Comparison of ENCODE assay signal across 8 cellular contexts in genomic region chrX:57453901-57454300, GRCh38.
DNase-seq lines count a peak whose midpoint lies in the region; ATAC-seq and TF ChIP-seq lines count a peak whose summit lies in the region.

No MANE protein-coding gene starts in this region.

- no peaks in the 10 kb centered on the region for H3K9me3 Mint-ChIP-seq in activated CD8-positive, alpha-beta T cell treated with anti-CD3 and anti-CD28 coated beads, Interleukin-2, amount 10 ng/mL, durations not matched to agents 7 days and 5 days (ENCODE audit: insufficient read depth)

- H3K27me3 ChIP-seq in MM.1S (replicated peaks; ENCODE audit: insufficient read depth, low read length), result no peaks in the 10 kb centered on the region

- no peak overlapping the region for H2AFZ ChIP-seq in MM.1S (ENCODE audit: low read length)

- H3K4me2 ChIP-seq in MM.1S (ENCODE audit: low read depth, low read length), result no peak overlapping the region

- no peak overlapping the region for H3K4me3 Mint-ChIP-seq in activated CD8-positive, alpha-beta T cell treated with anti-CD3 and anti-CD28 coated beads, Interleukin-2, amount 10 ng/mL, durations not matched to agents 7 days and 5 days

- POLR2A ChIA-PET in activated CD8-positive, alpha-beta T cell treated with anti-CD3 and anti-CD28 coated beads, Interleukin-2, amount 10 ng/mL, durations not matched to agents 7 days and 5 days (lab: Charles Lee), result no interaction called here
- POLR2A ChIA-PET in RWPE1 (lab: Yijun Ruan, JAX; ENCODE audit: low non-redundant PET), result no interaction called here

- no peaks in the 10 kb centered on the region for H4K20me1 ChIP-seq in MM.1S (ENCODE audit: insufficient read depth, low read length)

- no peaks in the 10 kb centered on the region for H3K4me1 Mint-ChIP-seq in activated CD8-positive, alpha-beta T cell treated with anti-CD3 and anti-CD28 coated beads, Interleukin-2, amount 10 ng/mL, durations not matched to agents 7 days and 5 days (ENCODE audit: low read depth)

- no peak overlapping the region for H3K27ac Mint-ChIP-seq in activated CD8-positive, alpha-beta T cell treated with anti-CD3 and anti-CD28 coated beads, Interleukin-2, amount 10 ng/mL, durations not matched to agents 7 days and 5 days

- no peak overlapping the region for H3K4me3 ChIP-seq in MM.1S (ENCODE audit: low read length)

- H3K27ac ChIP-seq in MM.1S (ENCODE audit: low read length) (no peak overlapping the region), RWPE1 (no peak overlapping the region)

- H3K27me3 Mint-ChIP-seq in activated CD8-positive, alpha-beta T cell treated with anti-CD3 and anti-CD28 coated beads, Interleukin-2, amount 10 ng/mL, durations not matched to agents 7 days and 5 days (ENCODE audit: low read depth), result no peaks in the 10 kb centered on the region

- CTCF ChIA-PET in activated CD8-positive, alpha-beta T cell treated with anti-CD3 and anti-CD28 coated beads, Interleukin-2, amount 10 ng/mL, durations not matched to agents 7 days and 5 days (lab: Charles Lee), result interaction anchor here (1.2 kb wide), 1 partner anchor 641 kb away, joined by 3 read pairs; no protein-coding TSS in a partner anchor
- CTCF ChIA-PET in RWPE1 (lab: Yijun Ruan, JAX), result no interaction called here

- no peaks in the 10 kb centered on the region for H3K36me3 Mint-ChIP-seq in activated CD8-positive, alpha-beta T cell treated with anti-CD3 and anti-CD28 coated beads, Interleukin-2, amount 10 ng/mL, durations not matched to agents 7 days and 5 days (ENCODE audit: low read depth)

- peak; percentile 70 for ATAC-seq in GM21447 (IDR thresholded peaks at IDR 0.05; ENCODE audit: unreplicated experiment)
- ATAC-seq in activated CD8-positive, alpha-beta T cell treated with anti-CD3 and anti-CD28 coated beads, Interleukin-2, amount 10 ng/mL, durations not matched to agents 7 days and 5 days, result no peak
- ATAC-seq in left colon, result peak; percentile 56

- DNase-seq in NCI-H2081 (lab: John Stamatoyannopoulos, UW) (peak; percentile 3 to 8), NCI-H2081 treated with DMSO at 0.1 percent for 48 hours (lab: John Stamatoyannopoulos, UW) (no peak), MM.1S (peak; percentile 34), left colon (peak in 1 of 2 donors; percentile 18), RWPE1 (ENCODE audit: low spot score) (no peak), 8988T (no peak)
- peak; percentile 22 for DNase-seq in activated CD8-positive, alpha-beta T cell treated with anti-CD3 and anti-CD28 coated beads, Interleukin-2, amount 10 ng/mL, durations not matched to agents 7 days and 5 days

- H3F3A ChIP-seq in MM.1S (ENCODE audit: insufficient read depth, low read length), result no peaks in the 10 kb centered on the region

- no peak overlapping the region for H3K9ac ChIP-seq in MM.1S (ENCODE audit: low read length)

- peaks cover 3% of the 10 kb centered on the region; the same call in 1 of the 2 replicates for H3K36me3 ChIP-seq in MM.1S (replicated peaks; ENCODE audit: insufficient read depth, low read length)

- TF ChIP-seq CTCF in MM.1S (IDR thresholded peaks at IDR 0.05; ENCODE audit: low read length) (peak; percentile 59), RWPE1 (conservative IDR thresholded peaks at IDR 0.05; ENCODE audit: low read depth) (no peak)

- H3K4me1 ChIP-seq in MM.1S (ENCODE audit: low read length), result no peaks in the 10 kb centered on the region

- H3K79me2 ChIP-seq in MM.1S (ENCODE audit: low read length), result no peaks in the 10 kb centered on the region

- no peaks in the 10 kb centered on the region for H3K9me3 ChIP-seq in MM.1S (replicated peaks; ENCODE audit: insufficient read depth, low read length)

- H3K9me2 ChIP-seq in MM.1S (replicated peaks; ENCODE audit: insufficient read depth, low read length), result no peaks in the 10 kb centered on the region

- intact Hi-C loops in left colon (cut with DNase I, micrococcal nuclease), result no loop called here

Comparison
In these comparisons a context has a peak if more than half of its experiments do, and no peak if none do; other contexts are left out.
1. DNase-seq: peak in NCI-H2081 (2 of 2), MM.1S (single experiment) and activated CD8-positive, alpha-beta T cell treated with anti-CD3 and anti-CD28 coated beads, Interleukin-2, amount 10 ng/mL, durations not matched to agents 7 days and 5 days (single experiment); none in NCI-H2081 treated with DMSO at 0.1 percent for 48 hours (single experiment), RWPE1 (single experiment) and 8988T (single experiment).